In the genomic region with DNA sequence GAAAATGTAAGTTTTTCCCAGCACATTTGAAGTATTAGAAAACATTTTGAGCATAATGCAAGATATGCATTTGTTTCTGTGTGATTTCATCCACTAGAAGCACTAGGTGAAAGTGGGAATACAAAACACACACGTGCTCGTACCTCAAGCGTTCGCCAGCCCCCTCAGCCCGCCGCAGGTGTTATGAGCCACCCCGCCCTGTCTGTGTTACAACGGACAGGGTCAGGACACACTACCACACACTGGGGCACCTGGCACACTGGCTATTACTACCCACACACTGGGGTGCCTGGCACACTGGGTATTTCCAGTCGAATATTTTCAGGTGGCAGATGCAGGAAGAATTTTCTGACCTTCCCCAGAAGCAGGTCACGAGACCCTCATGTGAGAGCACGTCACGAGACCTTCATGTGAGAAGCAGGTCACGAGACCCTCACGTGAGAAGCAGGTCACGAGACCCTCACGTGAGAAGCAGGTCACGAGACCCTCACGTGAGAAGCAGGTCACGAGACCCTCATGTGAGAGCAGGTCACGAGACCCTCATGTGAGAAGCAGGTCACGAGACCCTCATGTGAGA, we compare ENCODE assay signal across 27 cellular contexts.
"Had no signal": no experiment of that assay in that cellular context is flagged by ENCODE, and none has a peak within 500 bp of the region (broad histone marks: within the 10 kb centered on the region; RNA-seq: fewer than 3 reads in every experiment).

No MANE protein-coding gene starts in this region.

- H3K36me3 ChIP-seq: ascending aorta, brain microvascular endothelial cell, neural progenitor cell, spleen, thoracic aorta had no signal

- H3K4me1 ChIP-seq: neural progenitor cell had no signal

- H3K27ac Mint-ChIP-seq: activated naive CD4-positive, alpha-beta T cell treated with anti-CD3 and anti-CD28 coated beads, Interleukin-2, amount 50 U/mL, for 72 hours; activated T-cell treated with anti-CD3 and anti-CD28 coated beads, Interleukin-2, amount 50 U/mL, for 24 hours; activated T-helper 17 cell treated with anti-CD3 and anti-CD28 coated beads, Interleukin-2, amount 50 U/mL, for 72 hours; immature natural killer cell; naive thymus-derived CD4-positive, alpha-beta T cell; progenitor cell of endocrine pancreas; T-helper 2 cell treated with Interferon-gamma antibody and Interleukin-4, amounts not matched to agents 5 μg/mL and 100 μg/mL, for 36 hours; type B pancreatic cell had no signal

- H3K36me3 Mint-ChIP-seq: activated naive CD4-positive, alpha-beta T cell treated with anti-CD3 and anti-CD28 coated beads, Interleukin-2, amount 50 U/mL, for 72 hours; immature natural killer cell; naive thymus-derived CD4-positive, alpha-beta T cell; neural progenitor cell; type B pancreatic cell had no signal

- H3K79me2 ChIP-seq: hepatocyte had no signal

- H3K27ac ChIP-seq: ascending aorta, brain microvascular endothelial cell, hepatocyte, neural progenitor cell, spleen, thoracic aorta had no signal

- H2AFZ ChIP-seq: hepatocyte, neural progenitor cell had no signal

- DNase-seq: activated CD8-positive, alpha-beta memory T cell treated with anti-CD3 and anti-CD28 coated beads for 24 hours; activated CD8-positive, alpha-beta memory T cell treated with anti-CD3 and anti-CD28 coated beads, Interleukin-2, amount 50 U/mL, for 4 hours; activated T-cell treated with anti-CD3 and anti-CD28 coated beads, Interleukin-2, amount 50 U/mL, for 24 hours; brain microvascular endothelial cell; central memory CD4-positive, alpha-beta T cell; effector memory CD4-positive, alpha-beta T cell; glutamatergic neuron; immature natural killer cell; naive thymus-derived CD4-positive, alpha-beta T cell; retina; spleen; stimulated activated CD4-positive, alpha-beta T cell treated with anti-CD3 and anti-CD28 coated beads, Interleukin-4, amount 100 ng/mL, for 1 hour; stimulated activated naive CD4-positive, alpha-beta T cell had no signal

- H3K27me3 ChIP-seq: ascending aorta, brain microvascular endothelial cell, hepatocyte, neural progenitor cell, spleen had no signal

- H3K4me3 ChIP-seq: ascending aorta, hepatocyte, neural progenitor cell, spleen, thoracic aorta had no signal

- H3K9me3 ChIP-seq: ascending aorta, spleen, thoracic aorta had no signal

- H3K9ac ChIP-seq: neural progenitor cell had no signal

- H3K27me3 Mint-ChIP-seq: progenitor cell of endocrine pancreas had no signal

- H3K4me2 ChIP-seq: hepatocyte, neural progenitor cell had no signal

- FAIRE-seq: endothelial cell of umbilical vein, frontal cortex, TTC549 had no signal

- H3K4me1 Mint-ChIP-seq: immature natural killer cell, neural progenitor cell had no signal

- H3K4me3 Mint-ChIP-seq: activated T-cell treated with anti-CD3 and anti-CD28 coated beads, Interleukin-2, amount 50 U/mL, for 24 hours; activated T-helper 17 cell treated with anti-CD3 and anti-CD28 coated beads, Interleukin-2, amount 50 U/mL, for 72 hours; immature natural killer cell; naive thymus-derived CD4-positive, alpha-beta T cell; neural progenitor cell; T-helper 2 cell treated with Interferon-gamma antibody and Interleukin-4, amounts not matched to agents 5 μg/mL and 100 μg/mL, for 36 hours; type B pancreatic cell had no signal

- H3K9me3 Mint-ChIP-seq: activated naive CD4-positive, alpha-beta T cell treated with anti-CD3 and anti-CD28 coated beads, Interleukin-2, amount 50 U/mL, for 72 hours; activated T-cell treated with anti-CD3 and anti-CD28 coated beads, Interleukin-2, amount 50 U/mL, for 24 hours; activated T-helper 17 cell treated with anti-CD3 and anti-CD28 coated beads, Interleukin-2, amount 50 U/mL, for 72 hours; immature natural killer cell; T-helper 2 cell treated with Interferon-gamma antibody and Interleukin-4, amounts not matched to agents 5 μg/mL and 100 μg/mL, for 36 hours; type B pancreatic cell had no signal

- ATAC-seq: activated naive CD4-positive, alpha-beta T cell treated with anti-CD3 and anti-CD28 coated beads, Interleukin-2, amount 50 U/mL, for 72 hours; activated T-helper 17 cell treated with anti-CD3 and anti-CD28 coated beads, Interleukin-2, amount 50 U/mL, for 72 hours; esophagus mucosa; left lobe of liver; naive thymus-derived CD4-positive, alpha-beta T cell had no signal
